ENCODE assay signal across 9 cellular contexts in genomic region chr7:140060243-140060630, GRCh38. TPM values are rescaled to one million over a fixed set of nuclear protein-coding genes. Genes with fewer than 3 reads are reported as not detected.
DNase-seq lines count a peak whose midpoint lies in the region; ATAC-seq and TF ChIP-seq lines count a peak whose summit lies in the region.
"Had no signal": no experiment of that assay in that cellular context is flagged by ENCODE, and none has a peak within 500 bp of the region (broad histone marks: within the 10 kb centered on the region; RNA-seq: fewer than 3 reads in every experiment).

No MANE protein-coding gene starts in this region.

- H3K4me1 ChIP-seq in heart left ventricle = peaks cover 7 to 74% (median 31%) of the 10 kb centered on the region in 12 donors
- peaks cover 48% of the 10 kb centered on the region for H3K4me1 ChIP-seq in upper lobe of right lung
- H3K4me1 ChIP-seq: neural progenitor cell had no signal

- no peaks in the 10 kb centered on the region for H3K9me3 Mint-ChIP-seq in activated T-helper 2 cell treated with anti-CD3 and anti-CD28 coated beads, Interferon-gamma antibody, Interleukin-2, Interleukin-4, amounts not matched to agents 10 μg/mL and 5 μg/mL and 100 μg/mL, durations not matched to agents 14 hours and 24 hours and 36 hours
- H3K9me3 Mint-ChIP-seq in memory B cell = peaks cover 1% of the 10 kb centered on the region

- H3K4me3 Mint-ChIP-seq in activated T-helper 2 cell treated with anti-CD3 and anti-CD28 coated beads, Interferon-gamma antibody, Interleukin-2, Interleukin-4, amounts not matched to agents 10 μg/mL and 5 μg/mL and 100 μg/mL, durations not matched to agents 14 hours and 24 hours and 36 hours (ENCODE audit: low read depth) = peak overlapping the region; percentile 81
- peak overlapping the region; percentile 98 for H3K4me3 Mint-ChIP-seq in memory B cell
- H3K4me3 Mint-ChIP-seq: neural progenitor cell had no signal

- H3K9me3 ChIP-seq in heart left ventricle (peaks cover 0 to under 1% (median 0%) of the 10 kb centered on the region in 12 donors), upper lobe of right lung (no peaks in the 10 kb centered on the region)

- peaks cover 44% of the 10 kb centered on the region for H3K4me1 Mint-ChIP-seq in activated T-helper 2 cell treated with anti-CD3 and anti-CD28 coated beads, Interferon-gamma antibody, Interleukin-2, Interleukin-4, amounts not matched to agents 10 μg/mL and 5 μg/mL and 100 μg/mL, durations not matched to agents 14 hours and 24 hours and 36 hours (ENCODE audit: low read depth)
- peaks cover 36% of the 10 kb centered on the region for H3K4me1 Mint-ChIP-seq in memory B cell
- H3K4me1 Mint-ChIP-seq: neural progenitor cell had no signal

- peaks cover 29% of the 10 kb centered on the region for H3K36me3 Mint-ChIP-seq in activated T-helper 2 cell treated with anti-CD3 and anti-CD28 coated beads, Interferon-gamma antibody, Interleukin-2, Interleukin-4, amounts not matched to agents 10 μg/mL and 5 μg/mL and 100 μg/mL, durations not matched to agents 14 hours and 24 hours and 36 hours (ENCODE audit: low read depth)
- peaks cover 27% of the 10 kb centered on the region for H3K36me3 Mint-ChIP-seq in memory B cell
- H3K36me3 Mint-ChIP-seq: neural progenitor cell had no signal

- H3K36me3 ChIP-seq in heart left ventricle (peaks cover 0 to 27% (median 9%) of the 10 kb centered on the region in 9 donors), upper lobe of right lung (peaks cover 11% of the 10 kb centered on the region)
- H3K36me3 ChIP-seq: neural progenitor cell had no signal

- DNase-seq in heart left ventricle (no peak), left ventricle myocardium superior (no peak), memory B cell (ENCODE audit: low spot score in 2 of 2) (no peak), upper lobe of right lung (no peak), NCI-H128 (lab: John Stamatoyannopoulos, UW; ENCODE audit: unreplicated experiment) (no peak), NCI-H345 treated with DMSO at 0.1 percent for 48 hours (lab: John Stamatoyannopoulos, UW; ENCODE audit: unreplicated experiment) (no peak)
- no peak for DNase-seq in activated T-helper 2 cell treated with anti-CD3 and anti-CD28 coated beads, Interferon-gamma antibody, Interleukin-2, Interleukin-4, amounts not matched to agents 10 μg/mL and 5 μg/mL and 100 μg/mL, durations not matched to agents 14 hours and 24 hours and 36 hours (ENCODE audit: low spot score)

- peak overlapping the region in 2 of 12 donors; percentile 81 to 84 for H3K4me3 ChIP-seq in heart left ventricle
- peak overlapping the region; percentile 82 for H3K4me3 ChIP-seq in upper lobe of right lung
- H3K4me3 ChIP-seq: neural progenitor cell had no signal

- no peaks in the 10 kb centered on the region for H3K27me3 Mint-ChIP-seq in activated T-helper 2 cell treated with anti-CD3 and anti-CD28 coated beads, Interferon-gamma antibody, Interleukin-2, Interleukin-4, amounts not matched to agents 10 μg/mL and 5 μg/mL and 100 μg/mL, durations not matched to agents 14 hours and 24 hours and 36 hours (ENCODE audit: low read depth)
- no peaks in the 10 kb centered on the region for H3K27me3 Mint-ChIP-seq in memory B cell

- TF ChIP-seq CTCF in heart left ventricle (IDR thresholded peaks at IDR 0.05) (no peak), upper lobe of right lung (IDR thresholded peaks at IDR 0.05) (no peak)

- peak overlapping the region in 11 of 12 donors; percentile 77 to 99 (median 92) for H3K27ac ChIP-seq in heart left ventricle
- H3K27ac ChIP-seq in upper lobe of right lung = peak overlapping the region; percentile 96
- H3K27ac ChIP-seq: neural progenitor cell had no signal

- H3K27ac Mint-ChIP-seq in activated T-helper 2 cell treated with anti-CD3 and anti-CD28 coated beads, Interferon-gamma antibody, Interleukin-2, Interleukin-4, amounts not matched to agents 10 μg/mL and 5 μg/mL and 100 μg/mL, durations not matched to agents 14 hours and 24 hours and 36 hours = peak overlapping the region; percentile 8
- peak overlapping the region; percentile 95 for H3K27ac Mint-ChIP-seq in memory B cell
- H3K27ac Mint-ChIP-seq: neural progenitor cell had no signal

- ATAC-seq in heart left ventricle (no peak), left ventricle myocardium superior (no peak), memory B cell (ENCODE audit: low read depth) (no peak), upper lobe of right lung (no peak), HG03520 (IDR thresholded peaks at IDR 0.05; ENCODE audit: unreplicated experiment) (no peak)

- H3K27me3 ChIP-seq in heart left ventricle (no peaks in the 10 kb centered on the region), upper lobe of right lung (no peaks in the 10 kb centered on the region)

- no peak for TF ChIP-seq POLR2A in heart left ventricle (IDR thresholded peaks at IDR 0.05)

- intact Hi-C loops in heart left ventricle (cut with DNase I) (loop anchor here in 3 of 10 donors (5.0 to 10.0 kb wide), 2 partner anchors 115 to 117 kb away; partner anchors contain the start of gene KDM7A (in 3 of the 3)), left ventricle myocardium superior (cut with micrococcal nuclease) (no loop called here), upper lobe of right lung (cut with DNase I) (no loop called here)
- intact Hi-C loops in activated T-helper 2 cell treated with anti-CD3 and anti-CD28 coated beads, Interferon-gamma antibody, Interleukin-2, Interleukin-4, amounts not matched to agents 10 μg/mL and 5 μg/mL and 100 μg/mL, durations not matched to agents 14 hours and 24 hours and 36 hours (cut with micrococcal nuclease) = loop anchor here (5.0 to 10.0 kb wide), 3 partner anchors 172 to 342 kb away; partner anchors contain the start of gene RAB19

- 86 to 89% (median 86%) methylated on average over 3 of the region's 3 CpGs for WGBS in heart left ventricle, 4 donors

RNA-seq across cellular contexts. Expression of gene PARP12, which starts 2.5 kb away (rescaled TPM):
- total RNA-seq in heart left ventricle (10 to 100 TPM in 8 of 9 donors, 1 to 10 TPM in 1; 9.7 to 65.9 (median 15.3) TPM), left ventricle myocardium superior (13.8 TPM), upper lobe of right lung (100 TPM)
- 10 to 100 TPM in 1 of 2 donors, 1 to 10 TPM in 1; 6.8 to 12.6 TPM for polyA plus RNA-seq in heart left ventricle
- total RNA-seq in activated T-helper 2 cell treated with anti-CD3 and anti-CD28 coated beads, Interferon-gamma antibody, Interleukin-2, Interleukin-4, amounts not matched to agents 10 μg/mL and 5 μg/mL and 100 μg/mL, durations not matched to agents 14 hours and 24 hours and 36 hours = 23.6 and 24.6 TPM in 2 replicates
